15 cellular contexts compared by ENCODE assay signal in the genomic region with DNA sequence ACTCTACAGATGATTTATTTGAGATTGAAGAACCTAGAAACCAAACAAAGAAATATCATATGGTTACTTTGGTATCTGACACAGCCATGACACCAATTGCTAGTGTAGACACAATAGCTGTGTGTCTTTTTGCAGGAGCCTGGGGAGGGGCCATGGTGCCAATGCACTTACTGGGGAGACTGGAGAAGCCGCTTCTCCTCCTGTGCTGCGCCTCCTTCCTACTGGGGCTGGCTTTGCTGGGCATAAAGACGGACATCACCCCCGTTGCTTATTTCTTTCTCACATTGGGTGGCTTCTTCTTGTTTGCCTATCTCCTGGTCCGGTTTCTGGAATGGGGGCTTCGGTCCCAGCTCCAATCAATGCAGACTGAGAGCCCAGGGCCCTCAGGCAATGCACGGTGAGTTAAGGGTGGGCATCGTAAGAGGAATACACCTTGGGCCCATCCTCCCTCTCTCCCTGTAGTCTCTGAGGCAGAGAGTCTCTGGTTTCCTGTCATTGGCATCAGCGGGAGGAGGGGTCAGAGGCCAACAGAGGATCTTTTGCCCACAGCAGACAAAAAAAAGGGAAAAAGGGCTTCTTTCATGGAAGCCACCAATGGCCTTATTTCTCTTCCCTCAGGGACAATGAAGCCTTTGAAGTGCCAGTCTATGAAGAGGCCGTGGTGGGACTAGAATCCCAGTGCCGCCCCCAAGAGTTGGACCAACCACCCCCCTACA. TPM values are rescaled to one million over a fixed set of nuclear protein-coding genes. Genes with fewer than 3 reads are reported as not detected.
DNase-seq lines count a peak whose midpoint lies in the region; ATAC-seq, FAIRE-seq and TF ChIP-seq lines count a peak whose summit lies in the region.
"Had no signal": no experiment of that assay in that cellular context is flagged by ENCODE, and none has a peak within 500 bp of the region (broad histone marks: within the 10 kb centered on the region; RNA-seq: fewer than 3 reads in every experiment).

No MANE protein-coding gene starts in this region.

- intact Hi-C loops in HCT116 (cut with micrococcal nuclease) (loop anchor here (2.0 kb wide), 1 partner anchor 21 kb away; no protein-coding TSS in a partner anchor), breast epithelium (cut with DNase I; ENCODE audit: low total_unique reads) (no loop called here), left lung (cut with DNase I) (no loop called here), ascending aorta (cut with DNase I) (loop anchor here (5.0 kb wide), 2 partner anchors 44 to 616 kb away; a partner anchor contains a TSS)

- H3K9me3 ChIP-seq in HCT116 (ENCODE audit: control insufficient read depth in 1 of 2, insufficient read depth in 1 of 2, low read depth in 1 of 2, low read length in 2 of 2) (no peaks in the 10 kb centered on the region; a peak in 1 of 4 replicates), breast epithelium (no peaks in the 10 kb centered on the region), left lung (no peaks in the 10 kb centered on the region), small intestine (ENCODE audit: control insufficient read depth, low read depth) (no peaks in the 10 kb centered on the region), ascending aorta (no peaks in the 10 kb centered on the region)
- H3K9me3 ChIP-seq: suprapubic skin had no signal

- no peak for TF ChIP-seq RAD21 in HCT116 (IDR thresholded peaks at IDR 0.05; ENCODE audit: low read depth)

- TF ChIP-seq POLR2A in HCT116 (IDR thresholded peaks at IDR 0.05; ENCODE audit: borderline replicate concordance, extremely low read depth, insufficient read depth, insufficient read length): no peak
- TF ChIP-seq POLR2A in breast epithelium (IDR thresholded peaks at IDR 0.05): no peak

- 75 to 92% (median 80%) methylated on average over 11 of the region's 11 CpGs for WGBS in small intestine, 3 donors

- FAIRE-seq in small intestine (lab: Jason Lieb, UNC): no peak
- FAIRE-seq: colon had no signal

- H3K4me3 ChIP-seq in HCT116 (replicated peaks in 1 of 2; ENCODE audit: low read depth in 1 of 2, low read length in 2 of 2) (peak overlapping the region in 1 of 2 experiments; percentile 53; a peak in 3 of 4 replicates), breast epithelium (peak overlapping the region in 2 of 3 donors; percentile 52 to 62), left lung (peak overlapping the region; percentile 22 to 33), small intestine (ENCODE audit: low read depth in 1 of 2, low read length in 2 of 2) (peak overlapping the region in 1 of 2 donors; percentile 66), ascending aorta (no peak overlapping the region)

- RAD21 ChIA-PET in HCT116 (lab: Charles Lee; ENCODE audit: low non-redundant PET in 1 of 2, low total read pairs in 2 of 2, uncharacterized antibody in 2 of 2, unreplicated experiment in 2 of 2): no interaction called here

- CTCF ChIA-PET in HCT116 (lab: Charles Lee): no interaction called here

- H4K20me1 ChIP-seq in HCT116 (ENCODE audit: insufficient read depth): no peaks in the 10 kb centered on the region

- ATAC-seq in HCT116: no peak
- ATAC-seq in left lung: no peak
- ATAC-seq in HG03378 (IDR thresholded peaks at IDR 0.05; ENCODE audit: unreplicated experiment): no peak
- ATAC-seq: activated T-cell treated with anti-CD3 and anti-CD28 coated beads, Interleukin-2, amount 50 U/mL, for 72 hours had no signal

- H3K79me2 ChIP-seq in HCT116 (ENCODE audit: insufficient read depth, low read length): peaks cover 28% of the 10 kb centered on the region

- H3K36me3 ChIP-seq in HCT116 (ENCODE audit: control insufficient read depth in 1 of 2, insufficient read depth in 2 of 2, low read length in 2 of 2): peaks cover 2 to 4% of the 10 kb centered on the region in 2 experiments; a peak in 1 of 4 replicates
- no peaks in the 10 kb centered on the region for H3K36me3 ChIP-seq in breast epithelium
- no peaks in the 10 kb centered on the region for H3K36me3 ChIP-seq in left lung
- H3K36me3 ChIP-seq in small intestine (ENCODE audit: control insufficient read depth in 2 of 2, insufficient read depth in 2 of 2, low read length in 2 of 2): no peaks in the 10 kb centered on the region
- H3K36me3 ChIP-seq in ascending aorta: no peaks in the 10 kb centered on the region
- H3K36me3 ChIP-seq: suprapubic skin had no signal

- H3K4me2 ChIP-seq in HCT116 (ENCODE audit: low read length): peak overlapping the region; percentile 86

- BruUV-seq in HCT116 (replicated peaks; lab: Mats Ljungman, UMichigan): no TSS peak

- TF ChIP-seq CTCF in HCT116 (IDR thresholded peaks at IDR 0.05 in 2 of 3, conservative IDR thresholded peaks at IDR 0.05 in 1 of 3; ENCODE audit: borderline replicate concordance in 1 of 3, insufficient read depth in 1 of 3, low read depth in 2 of 3, low read length in 2 of 3) (no peak), breast epithelium (IDR thresholded peaks at IDR 0.05) (no peak), left lung (IDR thresholded peaks at IDR 0.05) (no peak), ascending aorta (IDR thresholded peaks at IDR 0.05) (no peak)

- H3K27ac ChIP-seq in HCT116 (ENCODE audit: low read depth, low read length): peak overlapping the region; percentile 51
- peak overlapping the region; percentile 92 to 97 for H3K27ac ChIP-seq in breast epithelium
- H3K27ac ChIP-seq in left lung: no peak overlapping the region
- peak overlapping the region; percentile 86 to 88 for H3K27ac ChIP-seq in small intestine (ENCODE audit: low read depth in 1 of 2, low read length in 1 of 2)
- no peak overlapping the region for H3K27ac ChIP-seq in ascending aorta

- DNase-seq in HCT116 (ENCODE audit: low read depth, low spot score) (no peak), breast epithelium (ENCODE audit: low spot score in 2 of 2) (no peak), left lung (no peak), small intestine (no peak), GM03348 (ENCODE audit: low spot score) (no peak), HT-29 (ENCODE audit: low spot score) (no peak), ascending aorta (ENCODE audit: low spot score in 2 of 2) (no peak)
- DNase-seq: activated CD4-positive, alpha-beta T cell treated with anti-CD3 and anti-CD28 coated beads, Interleukin-2, amount 50 U/mL, for 1 hour; activated T-cell treated with anti-CD3 and anti-CD28 coated beads, Interleukin-2, amount 50 U/mL, for 72 hours; NCI-H774 had no signal

- H3K4me1 ChIP-seq in HCT116 (ENCODE audit: control insufficient read depth in 1 of 2, insufficient read depth in 2 of 2, low read length in 2 of 2) (peaks cover 27 to 57% of the 10 kb centered on the region in 2 experiments), breast epithelium (peaks cover 0 to 21% of the 10 kb centered on the region in 2 donors), left lung (peaks cover 20 to 23% of the 10 kb centered on the region in 2 donors), small intestine (ENCODE audit: control insufficient read depth in 2 of 2, insufficient read depth in 1 of 2, low read depth in 1 of 2, low read length in 1 of 2) (peaks cover 9% of the 10 kb centered on the region in 2 donors), ascending aorta (peaks cover 3 to 11% of the 10 kb centered on the region in 2 donors)

- H3K27me3 ChIP-seq in HCT116 (ENCODE audit: insufficient read depth, low read length): no peaks in the 10 kb centered on the region
- no peaks in the 10 kb centered on the region for H3K27me3 ChIP-seq in breast epithelium
- H3K27me3 ChIP-seq in left lung: no peaks in the 10 kb centered on the region
- no peaks in the 10 kb centered on the region for H3K27me3 ChIP-seq in small intestine (ENCODE audit: control insufficient read depth in 2 of 2, insufficient read depth in 2 of 2, low read length in 2 of 2)
- no peaks in the 10 kb centered on the region for H3K27me3 ChIP-seq in ascending aorta
- H3K27me3 ChIP-seq: suprapubic skin had no signal

- peak overlapping the region; percentile 46 for H3K9ac ChIP-seq in HCT116 (ENCODE audit: low read length)

- no peaks in the 10 kb centered on the region for H3K9me2 ChIP-seq in HCT116 (ENCODE audit: insufficient read depth)

- POLR2A ChIA-PET in HCT116 (lab: Charles Lee): no interaction called here

- peak overlapping the region; percentile 80 for H2AFZ ChIP-seq in HCT116 (ENCODE audit: low read depth, low read length, poor library complexity, severe bottlenecking)

TF ChIP-seq in HCT116, 20 proteins besides CTCF, POLR2A, EP300 and RAD21 (continues in another document):
- TF ChIP-seq ELF1 (IDR thresholded peaks at IDR 0.05; ENCODE audit: borderline replicate concordance, low read depth) (no peak), YY1 (IDR thresholded peaks at IDR 0.05; ENCODE audit: extremely low read depth, insufficient replicate concordance, low read depth, low read length) (no peak), FOSL1 (IDR thresholded peaks at IDR 0.05; ENCODE audit: low read depth) (no peak), ZFX (IDR thresholded peaks at IDR 0.05) (no peak), TCF7L2 (IDR thresholded peaks at IDR 0.05; ENCODE audit: borderline replicate concordance, extremely low read depth, insufficient read depth, insufficient read length) (no peak), CEBPB (IDR thresholded peaks at IDR 0.05; ENCODE audit: low read depth) (no peak)

RNA-seq across cellular contexts. Expression of a gene that starts 1.2 kb away (rescaled TPM):
- total RNA-seq in HCT116 (2021; ENCODE audit: unreplicated experiment): 9.9 TPM
- polyA plus RNA-seq in HCT116 (2012): 4.1 and 5.3 TPM in 2 replicates
- total RNA-seq in breast epithelium: 10 to 100 TPM in 2 of 3 donors, 1 to 10 TPM in 1; 1.4 to 27.4 (median 14.4) TPM
- 10 to 100 TPM; 18.5 to 48.1 TPM for total RNA-seq in left lung
- 100 to 1,000 TPM in 1 of 3 donors, 10 to 100 TPM in 2; 35.4 to 127 (median 97.5) TPM for polyA plus RNA-seq in small intestine
- 53.9 and 79.7 TPM in 2 replicates for total RNA-seq in HT-29 (2014; rRNA removed; shearing (Covaris generic))
- 11.5 TPM for total RNA-seq in ascending aorta
- total RNA-seq: Daoy had no signal

RNA-seq across cellular contexts. Expression of a gene that starts 2.2 kb away (rescaled TPM):
- total RNA-seq in HCT116 (2021; ENCODE audit: unreplicated experiment) (64.1 TPM), breast epithelium (10 to 100 TPM; 11.7 to 24.9 (median 22.8) TPM), left lung (10 to 100 TPM; 36.3 to 43.0 TPM), ascending aorta (13.7 TPM)
- polyA plus RNA-seq in HCT116 (2012): 21.4 and 22.9 TPM in 2 replicates
- polyA plus RNA-seq in small intestine: 10 to 100 TPM in 1 of 3 donors, 1 to 10 TPM in 2; 4.9 to 10.9 (median 7.2) TPM
- total RNA-seq in HT-29 (2014; rRNA removed; shearing (Covaris generic)): 26.6 and 27.7 TPM in 2 replicates

RNA-seq across cellular contexts. Expression of a gene that starts 22.7 kb away (rescaled TPM):
- total RNA-seq in HCT116 (2021; ENCODE audit: unreplicated experiment) (83.6 TPM), breast epithelium (100 to 1,000 TPM; 196 to 242 (median 199) TPM), left lung (100 to 1,000 TPM; 124 to 151 TPM), ascending aorta (174 TPM)
- polyA plus RNA-seq in HCT116 (2012): 61.7 and 84.4 TPM in 2 replicates
- polyA plus RNA-seq in small intestine: 100 to 1,000 TPM; 250 to 450 (median 309) TPM
- 298 and 301 TPM in 2 replicates for total RNA-seq in HT-29 (2014; rRNA removed; shearing (Covaris generic))

RNA-seq across cellular contexts. Expression of a gene that starts 29.9 kb away (rescaled TPM):
- total RNA-seq in HCT116 (2021; ENCODE audit: unreplicated experiment) (0.47 TPM), breast epithelium (under 1 TPM in 1 of 3 donors, not detected in 2; 0.29 TPM), left lung (under 1 TPM; 0.08 to 0.09 TPM), ascending aorta (not detected)
- polyA plus RNA-seq in HCT116 (2012): 0.56 and 0.94 TPM in 2 replicates
- under 1 TPM in 1 of 3 donors, not detected in 2; 0.19 TPM for polyA plus RNA-seq in small intestine
- total RNA-seq in HT-29 (2014; rRNA removed; shearing (Covaris generic)): 2.8 and 3.0 TPM in 2 replicates
- polyA plus RNA-seq: BJ had no signal

Comparison
In these comparisons a context has a peak if more than half of its experiments do, and no peak if none do; other contexts are left out.
1. H3K27ac ChIP-seq: peak in HCT116 (single experiment), breast epithelium (2 of 2) and small intestine (2 of 2); none in left lung (0 of 2) and ascending aorta (0 of 2).
2. H3K4me3 ChIP-seq: peak in breast epithelium (2 of 3) and left lung (2 of 2); none in ascending aorta (0 of 2).
3. intact Hi-C loops: an anchor here in HCT116 (2.0 kb wide) and ascending aorta (5.0 kb wide); none called in breast epithelium and left lung.